8 cellular contexts compared by ENCODE assay signal in genomic region chr19:32570081-32570785, GRCh38. TPM values are rescaled to one million over a fixed set of nuclear protein-coding genes. Genes with fewer than 3 reads are reported as not detected.
DNase-seq lines count a peak whose midpoint lies in the region; ATAC-seq and TF ChIP-seq lines count a peak whose summit lies in the region.

No MANE protein-coding gene starts in this region.

- ATAC-seq in HG03571 (IDR thresholded peaks at IDR 0.05; ENCODE audit: unreplicated experiment) (no peak), HG03469 (IDR thresholded peaks at IDR 0.05; ENCODE audit: unreplicated experiment) (no peak)

- H3K9ac ChIP-seq in trophoblast cell (ENCODE audit: low read length) = no peak overlapping the region

- H3K18ac ChIP-seq in trophoblast cell (ENCODE audit: low read length) = no peak overlapping the region

- H3K4me3 ChIP-seq in trophoblast cell (ENCODE audit: low read depth, low read length) = no peak overlapping the region

- H3K9me3 Mint-ChIP-seq in activated naive CD4-positive, alpha-beta T cell treated with anti-CD3 and anti-CD28 coated beads for 36 hours = no peaks in the 10 kb centered on the region
- peaks cover 7% of the 10 kb centered on the region for H3K9me3 Mint-ChIP-seq in glutamatergic neuron (ENCODE audit: unreplicated experiment)

- no peak overlapping the region for H2BK120ac ChIP-seq in trophoblast cell (ENCODE audit: insufficient read depth, low read length, poor library complexity)

- no peaks in the 10 kb centered on the region for H3K9me3 ChIP-seq in trophoblast cell (ENCODE audit: insufficient read depth, low read depth, low read length)

- intact Hi-C loops in activated naive CD4-positive, alpha-beta T cell treated with anti-CD3 and anti-CD28 coated beads for 36 hours (cut with micrococcal nuclease) = loop anchor here (1.0 kb wide), 3 partner anchors 106 to 282 kb away; no protein-coding TSS in a partner anchor

- DNase-seq in DMS79 (lab: John Stamatoyannopoulos, UW) = peak; percentile 61
- peak; percentile 40 for DNase-seq in HuH-7.5 (ENCODE audit: low spot score)
- DNase-seq in OCI-M2 (lab: John Stamatoyannopoulos, UW; ENCODE audit: unreplicated experiment) = peak; percentile 58
- peak; percentile 76 for DNase-seq in activated naive CD4-positive, alpha-beta T cell treated with anti-CD3 and anti-CD28 coated beads for 36 hours
- DNase-seq in glutamatergic neuron = peak; percentile 67
- peak; percentile 13 to 63 for DNase-seq in trophoblast cell

- H4K12ac ChIP-seq in trophoblast cell (ENCODE audit: low read depth, low read length) = no peak overlapping the region

- no peak overlapping the region for H3K14ac ChIP-seq in trophoblast cell (ENCODE audit: low read length)

- H2AK5ac ChIP-seq in trophoblast cell (ENCODE audit: low read length) = no peak overlapping the region

- H3K36me3 Mint-ChIP-seq in activated naive CD4-positive, alpha-beta T cell treated with anti-CD3 and anti-CD28 coated beads for 36 hours (ENCODE audit: low read depth) = no peaks in the 10 kb centered on the region
- no peaks in the 10 kb centered on the region for H3K36me3 Mint-ChIP-seq in glutamatergic neuron (ENCODE audit: unreplicated experiment)

- no CpG with 5 or more reads among the region's 15 CpGs for WGBS in trophoblast cell (ENCODE audit: extremely low coverage, insufficient coverage, insufficient read length)

- H2AFZ ChIP-seq in trophoblast cell (ENCODE audit: insufficient read depth, low read length, poor library complexity) = no peak overlapping the region

- H3K4ac ChIP-seq in trophoblast cell (ENCODE audit: low read depth, low read length) = no peak overlapping the region

- H3K4me3 Mint-ChIP-seq in activated naive CD4-positive, alpha-beta T cell treated with anti-CD3 and anti-CD28 coated beads for 36 hours = no peak overlapping the region
- H3K4me3 Mint-ChIP-seq in glutamatergic neuron (ENCODE audit: unreplicated experiment) = no peak overlapping the region

- no peaks in the 10 kb centered on the region for H3K79me2 ChIP-seq in trophoblast cell (ENCODE audit: control insufficient read depth, insufficient read depth, low read length, poor library complexity)

- TF ChIP-seq CTCF in glutamatergic neuron (IDR thresholded peaks at IDR 0.05; ENCODE audit: partially characterized antibody, unreplicated experiment) = peak; percentile 25

- no peak overlapping the region for H2BK5ac ChIP-seq in trophoblast cell (ENCODE audit: low read depth, low read length, poor library complexity)

- no peaks in the 10 kb centered on the region for H3K27me3 ChIP-seq in trophoblast cell (ENCODE audit: insufficient read depth, low read length)

- H3K79me1 ChIP-seq in trophoblast cell (ENCODE audit: low read length) = no peaks in the 10 kb centered on the region

- no peak overlapping the region for H3K27ac Mint-ChIP-seq in activated naive CD4-positive, alpha-beta T cell treated with anti-CD3 and anti-CD28 coated beads for 36 hours
- no peak overlapping the region for H3K27ac Mint-ChIP-seq in glutamatergic neuron (ENCODE audit: unreplicated experiment)

- no peak overlapping the region for H2BK12ac ChIP-seq in trophoblast cell (ENCODE audit: low read length)

- no peaks in the 10 kb centered on the region for H3K4me1 ChIP-seq in trophoblast cell (ENCODE audit: control insufficient read depth in 1 of 2, insufficient read depth in 2 of 2, low read length in 2 of 2)

- no peak overlapping the region for H3K4me2 ChIP-seq in trophoblast cell (ENCODE audit: low read length)

- H4K8ac ChIP-seq in trophoblast cell (ENCODE audit: low read depth, low read length) = no peak overlapping the region

- peaks cover 16% of the 10 kb centered on the region for H3K4me1 Mint-ChIP-seq in activated naive CD4-positive, alpha-beta T cell treated with anti-CD3 and anti-CD28 coated beads for 36 hours (ENCODE audit: low read depth)
- H3K4me1 Mint-ChIP-seq in glutamatergic neuron (ENCODE audit: low read depth, unreplicated experiment) = peaks cover 16% of the 10 kb centered on the region

- no peak overlapping the region for H4K91ac ChIP-seq in trophoblast cell (ENCODE audit: low read depth, low read length)

- H3K23ac ChIP-seq in trophoblast cell (ENCODE audit: low read length) = no peak overlapping the region

- CTCF ChIA-PET in activated naive CD4-positive, alpha-beta T cell treated with anti-CD3 and anti-CD28 coated beads for 36 hours (lab: Charles Lee) = interaction anchor here (0.7 to 1.2 kb wide), 5 partner anchors 11 to 928 kb away, joined by 4 to 6 read pairs (median 4); no protein-coding TSS in a partner anchor

- H3K27ac ChIP-seq in trophoblast cell (ENCODE audit: low read depth, low read length) = no peak overlapping the region

- H3K36me3 ChIP-seq in trophoblast cell (ENCODE audit: control insufficient read depth in 1 of 2, insufficient read depth in 2 of 2, low read length in 2 of 2) = no peaks in the 10 kb centered on the region

- peaks cover 14% of the 10 kb centered on the region for H3K27me3 Mint-ChIP-seq in activated naive CD4-positive, alpha-beta T cell treated with anti-CD3 and anti-CD28 coated beads for 36 hours (ENCODE audit: low read depth)
- peaks cover 5% of the 10 kb centered on the region for H3K27me3 Mint-ChIP-seq in glutamatergic neuron (ENCODE audit: unreplicated experiment)

RNA-seq across cellular contexts. Expression of gene PDCD5, which starts 10.8 kb away (rescaled TPM):
- total RNA-seq in activated naive CD4-positive, alpha-beta T cell treated with anti-CD3 and anti-CD28 coated beads for 36 hours = 100 to 1,000 TPM; 233 to 242 TPM
- 122 TPM for total RNA-seq in glutamatergic neuron (ENCODE audit: unreplicated experiment)
- polyA plus RNA-seq in trophoblast cell (2013) = 203 and 204 TPM in 2 replicates
